15 cellular contexts compared by ENCODE assay signal in the genomic region with DNA sequence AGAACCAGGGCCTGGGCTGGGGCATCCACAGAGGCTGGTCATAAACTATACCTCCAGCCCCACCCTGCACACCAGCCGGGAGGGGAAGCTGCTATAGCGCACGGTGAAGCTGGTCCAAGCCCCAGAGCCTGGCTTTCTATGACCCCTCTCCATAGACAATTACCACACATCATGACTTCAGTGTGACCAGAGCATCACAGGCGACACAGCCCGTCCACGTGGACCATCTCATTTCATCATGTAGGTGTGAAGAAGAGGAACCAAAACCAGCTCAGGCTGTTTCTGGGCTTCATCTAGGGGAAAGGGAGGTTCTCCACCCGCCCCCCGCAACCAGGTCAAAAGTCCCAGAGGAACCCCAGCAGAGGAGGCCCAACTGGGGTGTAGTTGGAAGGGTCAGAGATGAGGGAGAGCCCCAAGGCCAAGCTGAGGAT. TPM values are rescaled to one million over a fixed set of nuclear protein-coding genes. Genes with fewer than 3 reads are reported as not detected.
DNase-seq lines count a peak whose midpoint lies in the region; ATAC-seq and TF ChIP-seq lines count a peak whose summit lies in the region.
"Had no signal": no experiment of that assay in that cellular context is flagged by ENCODE, and none has a peak within 500 bp of the region (broad histone marks: within the 10 kb centered on the region; RNA-seq: fewer than 3 reads in every experiment).

No MANE protein-coding gene starts in this region.

- H4K20me1 ChIP-seq in SK-N-SH (ENCODE audit: insufficient read depth): no peaks in the 10 kb centered on the region

- CTCF ChIA-PET in CD8-positive, alpha-beta memory T cell (lab: Charles Lee): interaction anchor here (1.4 kb wide), 1 partner anchor 16 kb away, joined by 5 read pairs; no protein-coding TSS in a partner anchor
- CTCF ChIA-PET in SK-N-SH (lab: Yijun Ruan, JAX): no interaction called here

- TF ChIP-seq EP300 in SK-N-SH (IDR thresholded peaks at IDR 0.05; ENCODE audit: borderline replicate concordance in 1 of 2, low read depth in 1 of 2, low read length in 1 of 2): no peak

- peak overlapping the region in 7 of 8 donors; percentile 52 to 93 (median 68) for H3K27ac Mint-ChIP-seq in CD8-positive, alpha-beta memory T cell
- H3K27ac Mint-ChIP-seq in natural killer cell: peak overlapping the region in 1 of 2 donors; percentile 71

- no peaks in the 10 kb centered on the region for H3K36me3 ChIP-seq in CD8-positive, alpha-beta memory T cell (ENCODE audit: insufficient read depth, low read length)
- no peaks in the 10 kb centered on the region for H3K36me3 ChIP-seq in SK-N-SH (replicated peaks in 1 of 2; ENCODE audit: control insufficient read depth in 1 of 2, insufficient read depth in 2 of 2, low read length in 1 of 2)

- no peak for TF ChIP-seq RAD21 in SK-N-SH (IDR thresholded peaks at IDR 0.05; ENCODE audit: low read length)

- H3K4me2 ChIP-seq in SK-N-SH: no peak overlapping the region

- no peaks in the 10 kb centered on the region for H3K27me3 Mint-ChIP-seq in CD8-positive, alpha-beta memory T cell
- H3K27me3 Mint-ChIP-seq in natural killer cell (ENCODE audit: low read depth in 2 of 2): no peaks in the 10 kb centered on the region

- H2AFZ ChIP-seq in SK-N-SH (ENCODE audit: low read depth): no peak overlapping the region

- H3K36me3 Mint-ChIP-seq in CD8-positive, alpha-beta memory T cell: peaks cover 0 to 6% (median 4%) of the 10 kb centered on the region in 3 donors
- H3K36me3 Mint-ChIP-seq in natural killer cell: no peaks in the 10 kb centered on the region

- WGBS in SK-N-SH (ENCODE audit: low lambda C conversion rate): 100% methylated on average over 2 of the region's 8 CpGs

- ATAC-seq in GM21723 (IDR thresholded peaks at IDR 0.05; ENCODE audit: unreplicated experiment) (peak; percentile 46), natural killer cell (peak in 2 of 3 donors; percentile 10 to 19), HG02938 (IDR thresholded peaks at IDR 0.05; ENCODE audit: unreplicated experiment) (no peak)
- ATAC-seq: left colon had no signal

- peaks cover 59 to 82% (median 64%) of the 10 kb centered on the region in 3 donors for H3K4me1 Mint-ChIP-seq in CD8-positive, alpha-beta memory T cell
- peaks cover 21 to 42% of the 10 kb centered on the region in 2 donors for H3K4me1 Mint-ChIP-seq in natural killer cell

- H3K9ac ChIP-seq in SK-N-SH: no peak overlapping the region

- intact Hi-C loops in natural killer cell (cut with micrococcal nuclease): no loop called here

- POLR2A ChIA-PET in CD8-positive, alpha-beta memory T cell (lab: Charles Lee): interaction anchor here (1.6 kb wide), 1 partner anchor 10 kb away, joined by 4 read pairs; no protein-coding TSS in a partner anchor
- POLR2A ChIA-PET in SK-N-SH (lab: Yijun Ruan, JAX): no interaction called here

- H3K9me3 Mint-ChIP-seq in CD8-positive, alpha-beta memory T cell: no peaks in the 10 kb centered on the region
- no peaks in the 10 kb centered on the region for H3K9me3 Mint-ChIP-seq in natural killer cell

- no peaks in the 10 kb centered on the region for H3K27me3 ChIP-seq in CD8-positive, alpha-beta memory T cell (ENCODE audit: insufficient read depth, low read length, poor library complexity, severe bottlenecking)
- no peaks in the 10 kb centered on the region for H3K27me3 ChIP-seq in SK-N-SH (ENCODE audit: insufficient read depth)

- peak overlapping the region in 6 of 7 donors; percentile 8 to 73 (median 60) for H3K4me3 Mint-ChIP-seq in CD8-positive, alpha-beta memory T cell
- no peak overlapping the region for H3K4me3 Mint-ChIP-seq in natural killer cell

- H3K4me3 ChIP-seq in CD8-positive, alpha-beta memory T cell (ENCODE audit: low read length): no peak overlapping the region
- H3K4me3 ChIP-seq in SK-N-SH (ENCODE audit: low read depth in 2 of 2, low read length in 1 of 2): no peak overlapping the region

- peak in 1 of 5 donors; percentile 30 for DNase-seq in CD8-positive, alpha-beta memory T cell
- DNase-seq in SKM-1 (lab: John Stamatoyannopoulos, UW; ENCODE audit: unreplicated experiment) (peak; percentile 31), natural killer cell (no peak), cerebellar cortex (ENCODE audit: low spot score) (no peak), SK-N-SH (no peak)
- no peak for DNase-seq in effector CD4-positive, alpha-beta T cell
- DNase-seq: activated CD4-positive, alpha-beta T cell treated with anti-CD3 and anti-CD28 coated beads for 48 hours; Calu3 had no signal

- TF ChIP-seq CTCF in natural killer cell (IDR thresholded peaks at IDR 0.05) (no peak), SK-N-SH (IDR thresholded peaks at IDR 0.05) (no peak)

- H3K4me1 ChIP-seq in CD8-positive, alpha-beta memory T cell (ENCODE audit: insufficient read depth, low read length): peaks cover 79% of the 10 kb centered on the region
- peaks cover 0 to 14% of the 10 kb centered on the region in 2 experiments; a peak in 2 of 4 replicates for H3K4me1 ChIP-seq in SK-N-SH (ENCODE audit: control insufficient read depth in 1 of 2, insufficient read depth in 2 of 2, low read depth in 1 of 2, low read length in 1 of 2)

- H3K27ac ChIP-seq in CD8-positive, alpha-beta memory T cell (ENCODE audit: low read depth, low read length): no peak overlapping the region
- H3K27ac ChIP-seq in SK-N-SH (ENCODE audit: low read depth in 2 of 2, low read length in 1 of 2): no peak overlapping the region

- H3F3A ChIP-seq in SK-N-SH (replicated peaks; ENCODE audit: insufficient read depth): peaks cover 18% of the 10 kb centered on the region

- no peaks in the 10 kb centered on the region for H3K79me2 ChIP-seq in SK-N-SH (ENCODE audit: insufficient read depth)

- no peaks in the 10 kb centered on the region for H3K9me2 ChIP-seq in SK-N-SH

- no peaks in the 10 kb centered on the region for H3K9me3 ChIP-seq in CD8-positive, alpha-beta memory T cell (ENCODE audit: low read length)
- no peaks in the 10 kb centered on the region for H3K9me3 ChIP-seq in SK-N-SH

TF ChIP-seq in SK-N-SH, 30 proteins besides CTCF, POLR2A, EP300 and RAD21:
- TF ChIP-seq EZH2phosphoT487 (IDR thresholded peaks at IDR 0.05; ENCODE audit: borderline replicate concordance, low read depth) (no peak), RCOR1 (IDR thresholded peaks at IDR 0.05; ENCODE audit: low read length) (no peak), NRF1 (IDR thresholded peaks at IDR 0.05; ENCODE audit: low read depth, low read length) (no peak), REST (IDR thresholded peaks at IDR 0.05; ENCODE audit: low read depth, low read length) (no peak), RFX5 (IDR thresholded peaks at IDR 0.05; ENCODE audit: low read length) (no peak), FOXJ3 (CRISPR knock-in tag; IDR thresholded peaks at IDR 0.05) (no peak), TEAD4 (IDR thresholded peaks at IDR 0.05; ENCODE audit: borderline replicate concordance, insufficient read depth) (no peak)
- TF ChIP-seq, protein P1, sequence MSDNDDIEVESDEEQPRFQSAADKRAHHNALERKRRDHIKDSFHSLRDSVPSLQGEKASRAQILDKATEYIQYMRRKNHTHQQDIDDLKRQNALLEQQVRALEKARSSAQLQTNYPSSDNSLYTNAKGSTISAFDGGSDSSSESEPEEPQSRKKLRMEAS (IDR thresholded peaks at IDR 0.05; ENCODE audit: low read depth): no peak
- TF ChIP-seq, protein P2, sequence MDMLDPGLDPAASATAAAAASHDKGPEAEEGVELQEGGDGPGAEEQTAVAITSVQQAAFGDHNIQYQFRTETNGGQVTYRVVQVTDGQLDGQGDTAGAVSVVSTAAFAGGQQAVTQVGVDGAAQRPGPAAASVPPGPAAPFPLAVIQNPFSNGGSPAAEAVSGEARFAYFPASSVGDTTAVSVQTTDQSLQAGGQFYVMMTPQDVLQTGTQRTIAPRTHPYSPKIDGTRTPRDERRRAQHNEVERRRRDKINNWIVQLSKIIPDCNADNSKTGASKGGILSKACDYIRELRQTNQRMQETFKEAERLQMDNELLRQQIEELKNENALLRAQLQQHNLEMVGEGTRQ (IDR thresholded peaks at IDR 0.05; ENCODE audit: borderline replicate concordance, low read depth, low read length): no peak

RNA-seq across cellular contexts. Expression of gene CXCR5, which starts 3.0 kb away (rescaled TPM):
- total RNA-seq in CD8-positive, alpha-beta memory T cell: 1 to 10 TPM; 5.8 to 6.3 TPM
- polyA plus RNA-seq in CD8-positive, alpha-beta memory T cell: 4.5 TPM
- 1 to 10 TPM in 1 of 3 donors, under 1 TPM in 2; 0.56 to 1.3 (median 0.86) TPM for total RNA-seq in natural killer cell
- 0.02 TPM in 1 of 2 replicates, not detected in the other for polyA plus RNA-seq in SK-N-SH (2012; rRNA removed)
- polyA plus RNA-seq in SK-N-SH (2012; cell fraction: cytosol; rRNA removed): not detected in 2 replicates
- not detected in 2 replicates for polyA plus RNA-seq in SK-N-SH (2012; cell fraction: nucleus; rRNA removed)
- total RNA-seq: Calu3, fibroblast of lung, LHCN-M2, right cardiac atrium, RPMI7951 had no signal
- polyA plus RNA-seq: fibroblast of lung had no signal

RNA-seq across cellular contexts. Expression of gene BCL9L, which starts 39.0 kb away (rescaled TPM):
- 10 to 100 TPM; 39.6 to 42.8 TPM for total RNA-seq in CD8-positive, alpha-beta memory T cell
- polyA plus RNA-seq in CD8-positive, alpha-beta memory T cell: 9.1 TPM
- total RNA-seq in natural killer cell: 100 to 1,000 TPM; 221 to 255 (median 234) TPM
- polyA plus RNA-seq in SK-N-SH (2012; rRNA removed): 4.5 and 12.1 TPM in 2 replicates
- 4.6 and 8.6 TPM in 2 replicates for polyA plus RNA-seq in SK-N-SH (2012; cell fraction: cytosol; rRNA removed)
- 21.7 and 24.0 TPM in 2 replicates for polyA plus RNA-seq in SK-N-SH (2012; cell fraction: nucleus; rRNA removed)

Comparison
In these comparisons a context has a peak if more than half of its experiments do, and no peak if none do; other contexts are left out.
1. RNA of gene BCL9L, which starts 39.0 kb away (total RNA-seq): 221 to 255 TPM in natural killer cell; 39.6 to 42.8 TPM in CD8-positive, alpha-beta memory T cell; every median in the first group is over 4 times any median in the second.